In the genomic region with DNA sequence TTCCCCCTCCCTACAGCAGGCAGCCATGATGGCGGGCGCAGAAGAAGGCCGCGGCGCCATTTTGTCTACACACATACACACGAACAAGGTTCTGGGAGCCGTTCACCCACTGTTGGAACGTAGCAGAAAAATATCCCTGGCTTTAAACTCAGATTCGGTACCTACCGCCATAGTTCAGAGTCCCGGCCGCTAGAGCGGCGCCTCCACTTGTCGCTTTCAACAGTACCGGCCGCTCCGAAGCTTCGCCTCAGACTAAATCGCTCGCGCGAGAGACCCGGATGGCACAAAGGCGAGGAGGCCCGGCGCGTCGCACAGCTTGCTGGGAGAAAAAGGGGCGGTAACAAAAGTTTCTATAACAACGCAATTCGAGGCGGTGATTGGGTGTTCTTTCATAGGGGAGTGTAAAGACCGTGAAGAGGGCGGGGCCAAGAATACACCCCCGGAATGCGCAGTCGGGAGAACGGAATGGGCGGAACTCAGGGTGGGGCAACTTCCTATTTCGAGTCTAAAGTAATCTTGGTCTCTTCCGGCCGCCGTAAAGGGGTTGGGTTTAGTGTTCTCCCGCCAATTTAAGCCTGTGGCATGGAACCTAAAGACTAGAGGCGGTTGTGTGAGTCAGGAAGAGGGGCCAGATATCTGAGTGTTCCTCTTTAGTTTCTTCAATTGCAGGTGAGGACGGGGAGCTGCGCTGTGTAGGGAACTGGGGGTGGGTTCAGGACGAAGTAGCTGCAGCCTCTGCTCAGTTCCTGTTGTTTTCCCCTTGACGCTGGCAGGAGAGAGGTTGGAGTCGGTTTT, we compare ENCODE assay signal across 8 cellular contexts. TPM values are rescaled to one million over a fixed set of nuclear protein-coding genes. Genes with fewer than 3 reads are reported as not detected.
DNase-seq lines count a peak whose midpoint lies in the region; ATAC-seq and TF ChIP-seq lines count a peak whose summit lies in the region.

A gene with protein sequence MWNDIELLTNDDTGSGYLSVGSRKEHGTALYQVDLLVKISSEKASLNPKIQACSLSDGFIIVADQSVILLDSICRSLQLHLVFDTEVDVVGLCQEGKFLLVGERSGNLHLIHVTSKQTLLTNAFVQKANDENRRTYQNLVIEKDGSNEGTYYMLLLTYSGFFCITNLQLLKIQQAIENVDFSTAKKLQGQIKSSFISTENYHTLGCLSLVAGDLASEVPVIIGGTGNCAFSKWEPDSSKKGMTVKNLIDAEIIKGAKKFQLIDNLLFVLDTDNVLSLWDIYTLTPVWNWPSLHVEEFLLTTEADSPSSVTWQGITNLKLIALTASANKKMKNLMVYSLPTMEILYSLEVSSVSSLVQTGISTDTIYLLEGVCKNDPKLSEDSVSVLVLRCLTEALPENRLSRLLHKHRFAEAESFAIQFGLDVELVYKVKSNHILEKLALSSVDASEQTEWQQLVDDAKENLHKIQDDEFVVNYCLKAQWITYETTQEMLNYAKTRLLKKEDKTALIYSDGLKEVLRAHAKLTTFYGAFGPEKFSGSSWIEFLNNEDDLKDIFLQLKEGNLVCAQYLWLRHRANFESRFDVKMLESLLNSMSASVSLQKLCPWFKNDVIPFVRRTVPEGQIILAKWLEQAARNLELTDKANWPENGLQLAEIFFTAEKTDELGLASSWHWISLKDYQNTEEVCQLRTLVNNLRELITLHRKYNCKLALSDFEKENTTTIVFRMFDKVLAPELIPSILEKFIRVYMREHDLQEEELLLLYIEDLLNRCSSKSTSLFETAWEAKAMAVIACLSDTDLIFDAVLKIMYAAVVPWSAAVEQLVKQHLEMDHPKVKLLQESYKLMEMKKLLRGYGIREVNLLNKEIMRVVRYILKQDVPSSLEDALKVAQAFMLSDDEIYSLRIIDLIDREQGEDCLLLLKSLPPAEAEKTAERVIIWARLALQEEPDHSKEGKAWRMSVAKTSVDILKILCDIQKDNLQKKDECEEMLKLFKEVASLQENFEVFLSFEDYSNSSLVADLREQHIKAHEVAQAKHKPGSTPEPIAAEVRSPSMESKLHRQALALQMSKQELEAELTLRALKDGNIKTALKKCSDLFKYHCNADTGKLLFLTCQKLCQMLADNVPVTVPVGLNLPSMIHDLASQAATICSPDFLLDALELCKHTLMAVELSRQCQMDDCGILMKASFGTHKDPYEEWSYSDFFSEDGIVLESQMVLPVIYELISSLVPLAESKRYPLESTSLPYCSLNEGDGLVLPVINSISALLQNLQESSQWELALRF (N-terminal part only) (plus strand): TSS at position 567 of the 795 bp plus-strand sequence. CDS start 2,815 bp downstream, outside the sequence.
RSRC2 (minus strand) TSS at position 254 of the 795 bp plus-strand sequence; CDS start at position 171, 83 bp downstream.

- TF ChIP-seq CTCF in WTC11 (IDR thresholded peaks at IDR 0.05): no peak

- in situ Hi-C loops in GM18951 (cut with MboI; ENCODE audit: low sequenced_read_pairs, unreplicated experiment): no loop called here

- ATAC-seq in HG03175 (IDR thresholded peaks at IDR 0.05; ENCODE audit: unreplicated experiment) (peak; percentile 89), WTC11 (peak; percentile 98)

- H3K36me3 Mint-ChIP-seq in WTC11 (peaks cover 40% of the 10 kb centered on the region), immature natural killer cell (peaks cover 0 to 4% (median 1%) of the 10 kb centered on the region in 3 donors)

- no peaks in the 10 kb centered on the region for H3K27me3 Mint-ChIP-seq in WTC11 (ENCODE audit: low read depth)
- H3K27me3 Mint-ChIP-seq in immature natural killer cell (ENCODE audit: low read depth in 3 of 3): peaks cover 0 to 5% (median 3%) of the 10 kb centered on the region in 3 donors

- no peak within 1 kb of the TSS for H3K4me3 Mint-ChIP-seq in WTC11
- no peak within 1 kb of the TSS for H3K4me3 Mint-ChIP-seq in immature natural killer cell

- peaks cover 18% of the 10 kb centered on the region for H3K4me1 Mint-ChIP-seq in WTC11
- H3K4me1 Mint-ChIP-seq in immature natural killer cell: peaks cover 0 to 35% of the 10 kb centered on the region in 2 donors

- CTCF ChIA-PET in WTC11 (lab: Charles Lee): no interaction called here

- H3K9me3 Mint-ChIP-seq in WTC11: no peaks in the 10 kb centered on the region
- H3K9me3 Mint-ChIP-seq in immature natural killer cell: no peaks in the 10 kb centered on the region

- peak; percentile 98 for TF ChIP-seq POLR2A in GM18951 (IDR thresholded peaks at IDR 0.05; ENCODE audit: extremely low read depth, insufficient read depth, insufficient read length)

- H3K27ac Mint-ChIP-seq in WTC11 (no peak within 1 kb of the TSS; the same call in 1 of the 2 replicates), immature natural killer cell (peak within 1 kb of the TSS in 2 of 6 donors; percentile 14 to 32)

- DNase-seq in AG08396 (ENCODE audit: low spot score): peak; percentile 94
- DNase-seq in NCI-H226: peak; percentile 97
- peak; percentile 98 for DNase-seq in WTC11 (ENCODE audit: low spot score)
- DNase-seq in central memory CD4-positive, alpha-beta T cell: peak; percentile 99
- peak; percentile 99 for DNase-seq in immature natural killer cell
- peak; percentile 99 for DNase-seq in smooth muscle cell of the brain vasculature (ENCODE audit: low read depth, low spot score)

- POLR2A ChIA-PET in WTC11 (lab: Charles Lee): interaction anchor here (0.6 to 2.7 kb wide), 5 partner anchors 22 to 127 kb away, joined by 3 to 46 read pairs (median 3); partner anchors contain the start of gene ZCCHC8

TF ChIP-seq in WTC11, 78 proteins besides CTCF, POLR2A, EP300 and RAD21 (continues in another document):
- no peak for TF ChIP-seq TCF7 (CRISPR knock-in tag; IDR thresholded peaks at IDR 0.05; ENCODE audit: low read depth)
- TF ChIP-seq USF1 (CRISPR knock-in tag; IDR thresholded peaks at IDR 0.05): no peak
- peak; percentile 61; the same call in 1 of the 2 replicates for TF ChIP-seq TEAD1 (CRISPR knock-in tag; IDR thresholded peaks at IDR 0.05)
- TF ChIP-seq ZNF416 (CRISPR knock-in tag; IDR thresholded peaks at IDR 0.05): peak; percentile 79
- TF ChIP-seq NFATC4 (CRISPR knock-in tag; IDR thresholded peaks at IDR 0.05): peak; percentile 82; the same call in 1 of the 2 replicates
- peak; percentile 29; the same call in 1 of the 2 replicates for TF ChIP-seq CREM (CRISPR knock-in tag; IDR thresholded peaks at IDR 0.05)
- TF ChIP-seq JAZF1 (CRISPR knock-in tag; IDR thresholded peaks at IDR 0.05): peak; percentile 26; the same call in 1 of the 2 replicates
- 0 out of 2 replicates have a peak, but pooled peaks have one; percentile 10 for TF ChIP-seq FOXP1 (CRISPR knock-in tag; IDR thresholded peaks at IDR 0.05; ENCODE audit: borderline replicate concordance)
- TF ChIP-seq SMAD3 (CRISPR knock-in tag; IDR thresholded peaks at IDR 0.05; ENCODE audit: borderline replicate concordance): peak; percentile 64; the same call in 1 of the 2 replicates
- TF ChIP-seq, protein P1, sequence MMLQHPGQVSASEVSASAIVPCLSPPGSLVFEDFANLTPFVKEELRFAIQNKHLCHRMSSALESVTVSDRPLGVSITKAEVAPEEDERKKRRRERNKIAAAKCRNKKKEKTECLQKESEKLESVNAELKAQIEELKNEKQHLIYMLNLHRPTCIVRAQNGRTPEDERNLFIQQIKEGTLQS (CRISPR knock-in tag; conservative IDR thresholded peaks at IDR 0.05): no peak
- TF ChIP-seq SP1 (CRISPR knock-in tag; conservative IDR thresholded peaks at IDR 0.05): peak; percentile 88
- 0 out of 2 replicates have a peak, but pooled peaks have one; percentile 12 for TF ChIP-seq HMGA2 (CRISPR knock-in tag; IDR thresholded peaks at IDR 0.05)
- no peak for TF ChIP-seq STAT6 (CRISPR knock-in tag; conservative IDR thresholded peaks at IDR 0.05; ENCODE audit: low read depth)
- 0 out of 2 replicates have a peak, but pooled peaks have one; percentile 4 for TF ChIP-seq ETV6 (CRISPR knock-in tag; IDR thresholded peaks at IDR 0.05)
- TF ChIP-seq MYBL2 (CRISPR knock-in tag; IDR thresholded peaks at IDR 0.05): peak; percentile 58; the same call in 1 of the 2 replicates

RNA-seq across cellular contexts. Expression of the first gene that starts in this region (rescaled TPM):
- 78.3 to 85.1 TPM (median 83.4 TPM) in 3 replicates for total RNA-seq in WTC11 (2021)
- 1 to 10 TPM; 1.1 to 3.3 (median 1.4) TPM for polyA plus RNA-seq in immature natural killer cell

RNA-seq across cellular contexts. Expression of gene RSRC2, which starts in this region (rescaled TPM):
- total RNA-seq in WTC11 (2021): 78.3 to 93.1 TPM (median 82.4 TPM) in 3 replicates
- 10 to 100 TPM; 13.0 to 50.7 (median 14.1) TPM for polyA plus RNA-seq in immature natural killer cell

Comparison
In these comparisons a context has a peak if more than half of its experiments do, and no peak if none do; other contexts are left out.
1. Peak in every context shown above with its lines: DNase-seq and ATAC-seq.